Comparison of ENCODE assay signal across 15 cellular contexts in genomic region chr14:76498536-76498935, GRCh38.
"Had no signal": no experiment of that assay in that cellular context is flagged by ENCODE, and none has a peak within 500 bp of the region (broad histone marks: within the 10 kb centered on the region; RNA-seq: fewer than 3 reads in every experiment).

No MANE protein-coding gene starts in this region.

- H3K36me3 ChIP-seq: MG63 had no signal

- H3K27me3 ChIP-seq: MG63 had no signal

- H3K4me3 ChIP-seq: MG63 had no signal

- H3K9me3 ChIP-seq: MG63, SK-N-SH had no signal

- DNase-seq: IMR-90, KG1, NCI-H1105 treated with DMSO at 0.1 percent for 48 hours, NCI-H1417 treated with DMSO at 0.1 percent for 48 hours, NCI-H187, NCI-H2029, NCI-H2081 treated with DMSO at 0.1 percent for 48 hours, NCI-H2171, NCI-H226, NCI-H446, NCI-H510A, NCI-H524 treated with DMSO at 0.1 percent for 48 hours, NCI-H774 had no signal
